In the genomic region with DNA sequence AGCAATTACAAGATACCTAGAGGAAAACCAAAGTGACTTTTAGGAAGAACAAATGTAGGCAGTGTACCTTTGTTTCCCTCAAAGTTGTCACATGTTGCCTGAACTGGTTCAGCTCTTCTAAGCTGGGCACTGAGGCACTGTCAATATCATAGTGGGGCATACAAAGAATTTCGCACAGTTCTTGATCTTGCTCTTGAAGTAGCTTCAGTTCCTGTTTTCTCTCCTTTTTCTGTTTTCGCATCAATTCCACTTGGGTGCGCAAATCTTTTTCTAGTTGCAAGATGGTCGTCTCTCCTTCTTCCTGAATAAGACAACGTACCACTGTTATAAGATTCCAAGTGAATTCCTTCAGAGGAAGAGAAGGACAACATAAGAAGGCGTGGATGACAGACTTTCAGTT, we compare ENCODE assay signal across 2 cellular contexts.
TF ChIP-seq lines count a peak whose summit lies in the region.

No MANE protein-coding gene starts in this region.

TF ChIP-seq in GM23338, 12 proteins besides CTCF, POLR2A, EP300 and RAD21:
- TF ChIP-seq POLR2AphosphoS5 (IDR thresholded peaks at IDR 0.05; ENCODE audit: low read depth) (no peak), JUNB (IDR thresholded peaks at IDR 0.05; ENCODE audit: unreplicated experiment) (no peak), ZNF114 (CRISPR knock-in tag; IDR thresholded peaks at IDR 0.05) (no peak), ZNF331 (CRISPR knock-in tag; IDR thresholded peaks at IDR 0.05; ENCODE audit: low read depth) (no peak), EZH2 (IDR thresholded peaks at IDR 0.05; ENCODE audit: low read depth, unreplicated experiment) (no peak), EZH2phosphoT487 (IDR thresholded peaks at IDR 0.05; ENCODE audit: unreplicated experiment) (no peak), CREB1 (CRISPR knock-in tag; IDR thresholded peaks at IDR 0.05; ENCODE audit: low read depth) (no peak), STAT1 (IDR thresholded peaks at IDR 0.05; ENCODE audit: unreplicated experiment) (no peak)
- TF ChIP-seq, protein P1, sequence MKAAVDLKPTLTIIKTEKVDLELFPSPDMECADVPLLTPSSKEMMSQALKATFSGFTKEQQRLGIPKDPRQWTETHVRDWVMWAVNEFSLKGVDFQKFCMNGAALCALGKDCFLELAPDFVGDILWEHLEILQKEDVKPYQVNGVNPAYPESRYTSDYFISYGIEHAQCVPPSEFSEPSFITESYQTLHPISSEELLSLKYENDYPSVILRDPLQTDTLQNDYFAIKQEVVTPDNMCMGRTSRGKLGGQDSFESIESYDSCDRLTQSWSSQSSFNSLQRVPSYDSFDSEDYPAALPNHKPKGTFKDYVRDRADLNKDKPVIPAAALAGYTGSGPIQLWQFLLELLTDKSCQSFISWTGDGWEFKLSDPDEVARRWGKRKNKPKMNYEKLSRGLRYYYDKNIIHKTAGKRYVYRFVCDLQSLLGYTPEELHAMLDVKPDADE (IDR thresholded peaks at IDR 0.05) = no peak
- TF ChIP-seq, protein P2, sequence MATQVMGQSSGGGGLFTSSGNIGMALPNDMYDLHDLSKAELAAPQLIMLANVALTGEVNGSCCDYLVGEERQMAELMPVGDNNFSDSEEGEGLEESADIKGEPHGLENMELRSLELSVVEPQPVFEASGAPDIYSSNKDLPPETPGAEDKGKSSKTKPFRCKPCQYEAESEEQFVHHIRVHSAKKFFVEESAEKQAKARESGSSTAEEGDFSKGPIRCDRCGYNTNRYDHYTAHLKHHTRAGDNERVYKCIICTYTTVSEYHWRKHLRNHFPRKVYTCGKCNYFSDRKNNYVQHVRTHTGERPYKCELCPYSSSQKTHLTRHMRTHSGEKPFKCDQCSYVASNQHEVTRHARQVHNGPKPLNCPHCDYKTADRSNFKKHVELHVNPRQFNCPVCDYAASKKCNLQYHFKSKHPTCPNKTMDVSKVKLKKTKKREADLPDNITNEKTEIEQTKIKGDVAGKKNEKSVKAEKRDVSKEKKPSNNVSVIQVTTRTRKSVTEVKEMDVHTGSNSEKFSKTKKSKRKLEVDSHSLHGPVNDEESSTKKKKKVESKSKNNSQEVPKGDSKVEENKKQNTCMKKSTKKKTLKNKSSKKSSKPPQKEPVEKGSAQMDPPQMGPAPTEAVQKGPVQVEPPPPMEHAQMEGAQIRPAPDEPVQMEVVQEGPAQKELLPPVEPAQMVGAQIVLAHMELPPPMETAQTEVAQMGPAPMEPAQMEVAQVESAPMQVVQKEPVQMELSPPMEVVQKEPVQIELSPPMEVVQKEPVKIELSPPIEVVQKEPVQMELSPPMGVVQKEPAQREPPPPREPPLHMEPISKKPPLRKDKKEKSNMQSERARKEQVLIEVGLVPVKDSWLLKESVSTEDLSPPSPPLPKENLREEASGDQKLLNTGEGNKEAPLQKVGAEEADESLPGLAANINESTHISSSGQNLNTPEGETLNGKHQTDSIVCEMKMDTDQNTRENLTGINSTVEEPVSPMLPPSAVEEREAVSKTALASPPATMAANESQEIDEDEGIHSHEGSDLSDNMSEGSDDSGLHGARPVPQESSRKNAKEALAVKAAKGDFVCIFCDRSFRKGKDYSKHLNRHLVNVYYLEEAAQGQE (IDR thresholded peaks at IDR 0.05; ENCODE audit: unreplicated experiment) = no peak

TF ChIP-seq in HepG2, 621 proteins besides CTCF, POLR2A, EP300 and RAD21:
- TF ChIP-seq, protein P3, sequence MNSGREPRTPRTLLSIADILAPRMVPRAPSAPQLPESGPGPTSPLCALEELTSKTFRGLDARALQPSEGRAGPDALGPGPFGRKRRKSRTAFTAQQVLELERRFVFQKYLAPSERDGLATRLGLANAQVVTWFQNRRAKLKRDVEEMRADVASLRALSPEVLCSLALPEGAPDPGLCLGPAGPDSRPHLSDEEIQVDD (CRISPR knock-in tag; IDR thresholded peaks at IDR 0.05; ENCODE audit: borderline replicate concordance) = no peak
- TF ChIP-seq, protein P4, sequence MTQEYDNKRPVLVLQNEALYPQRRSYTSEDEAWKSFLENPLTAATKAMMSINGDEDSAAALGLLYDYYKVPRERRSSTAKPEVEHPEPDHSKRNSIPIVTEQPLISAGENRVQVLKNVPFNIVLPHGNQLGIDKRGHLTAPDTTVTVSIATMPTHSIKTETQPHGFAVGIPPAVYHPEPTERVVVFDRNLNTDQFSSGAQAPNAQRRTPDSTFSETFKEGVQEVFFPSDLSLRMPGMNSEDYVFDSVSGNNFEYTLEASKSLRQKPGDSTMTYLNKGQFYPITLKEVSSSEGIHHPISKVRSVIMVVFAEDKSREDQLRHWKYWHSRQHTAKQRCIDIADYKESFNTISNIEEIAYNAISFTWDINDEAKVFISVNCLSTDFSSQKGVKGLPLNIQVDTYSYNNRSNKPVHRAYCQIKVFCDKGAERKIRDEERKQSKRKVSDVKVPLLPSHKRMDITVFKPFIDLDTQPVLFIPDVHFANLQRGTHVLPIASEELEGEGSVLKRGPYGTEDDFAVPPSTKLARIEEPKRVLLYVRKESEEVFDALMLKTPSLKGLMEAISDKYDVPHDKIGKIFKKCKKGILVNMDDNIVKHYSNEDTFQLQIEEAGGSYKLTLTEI (CRISPR knock-in tag; conservative IDR thresholded peaks at IDR 0.05) = no peak
- TF ChIP-seq HOXA3 (CRISPR knock-in tag; IDR thresholded peaks at IDR 0.05) (no peak), SNRNP70 (IDR thresholded peaks at IDR 0.05; ENCODE audit: low read depth, low read length) (no peak)
